Comparison of ENCODE assay signal across 8 cellular contexts in the genomic region with DNA sequence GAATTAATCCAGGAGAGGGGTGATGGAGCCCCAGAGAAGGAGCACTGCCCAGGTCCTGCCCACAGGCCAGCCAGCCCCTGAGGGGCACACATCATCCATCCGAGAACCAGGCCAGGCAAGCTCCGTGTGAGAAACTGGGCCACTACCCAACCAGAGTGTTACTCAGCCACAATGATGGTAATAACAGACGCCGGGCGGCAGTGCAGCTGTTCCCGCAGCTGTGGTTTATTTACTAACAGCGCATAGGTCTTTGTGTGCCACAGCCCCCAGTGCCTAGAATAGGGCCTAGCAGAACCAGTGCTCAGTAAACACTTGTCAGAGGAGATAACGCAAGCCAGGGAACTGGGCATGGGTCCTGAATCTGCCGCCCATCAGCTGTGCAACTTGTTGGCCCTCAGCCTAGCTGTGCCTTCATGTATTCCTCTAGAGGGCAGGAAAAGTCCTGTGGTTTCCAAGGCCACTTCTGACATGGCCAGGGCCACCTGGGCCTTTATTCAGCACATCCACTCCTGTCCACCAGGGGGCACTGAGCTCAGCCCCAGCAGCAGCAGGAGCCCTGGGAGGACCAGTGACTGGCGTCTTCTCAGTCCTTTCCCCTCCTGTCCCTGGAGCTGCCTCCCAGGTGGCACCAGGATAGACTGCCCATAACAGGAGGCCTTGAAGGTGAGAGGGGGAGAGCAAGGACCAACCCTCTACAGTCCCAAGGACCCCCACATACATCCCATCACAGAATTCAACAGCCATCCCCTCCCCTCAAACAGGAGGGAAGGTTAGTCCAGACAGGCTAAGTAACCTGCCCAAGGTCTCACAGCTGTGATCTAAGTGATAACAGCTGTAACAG. TPM values are rescaled to one million over a fixed set of nuclear protein-coding genes. Genes with fewer than 3 reads are reported as not detected.
A peak's percentile ranks its signal among the peaks of the same experiment; 100 is the strongest.
DNase-seq lines count a peak whose midpoint lies in the region; ATAC-seq and TF ChIP-seq lines count a peak whose summit lies in the region.

No MANE protein-coding gene starts in this region.

- H3K36me3 Mint-ChIP-seq in activated naive CD4-positive, alpha-beta T cell treated with anti-CD3 and anti-CD28 coated beads, Interleukin-2, amount 50 U/mL, for 24 hours = peaks cover 7% of the 10 kb centered on the region

- no peaks in the 10 kb centered on the region for H3K9me3 Mint-ChIP-seq in activated naive CD4-positive, alpha-beta T cell treated with anti-CD3 and anti-CD28 coated beads, Interleukin-2, amount 50 U/mL, for 24 hours

- H3K36me3 ChIP-seq in skeletal muscle satellite cell (ENCODE audit: insufficient read depth, low read length) = peaks cover 31% of the 10 kb centered on the region

- H3K4me3 ChIP-seq in skeletal muscle satellite cell (ENCODE audit: low read length) = no peak overlapping the region

- peaks cover 47% of the 10 kb centered on the region for H3K4me1 ChIP-seq in skeletal muscle satellite cell (ENCODE audit: control insufficient read depth, insufficient read depth, low read length)

- no peaks in the 10 kb centered on the region for H3K9me3 ChIP-seq in skeletal muscle satellite cell (replicated peaks; ENCODE audit: low read length)

- peak overlapping the region; percentile 100 for H3K4me2 ChIP-seq in skeletal muscle satellite cell (ENCODE audit: low read length)

- peak; percentile 91 for DNase-seq in DMS53 (lab: John Stamatoyannopoulos, UW)
- DNase-seq in LHCN-M2 (ENCODE audit: low read depth) = peak; percentile 93
- peak; percentile 92 for DNase-seq in cardiac septum (ENCODE audit: low spot score)
- no peak for DNase-seq in NCI-H2107 treated with DMSO at 0.1 percent for 48 hours (lab: John Stamatoyannopoulos, UW; ENCODE audit: unreplicated experiment)

- no peaks in the 10 kb centered on the region for H3K27me3 Mint-ChIP-seq in activated naive CD4-positive, alpha-beta T cell treated with anti-CD3 and anti-CD28 coated beads, Interleukin-2, amount 50 U/mL, for 24 hours

- peak; percentile 48 for ATAC-seq in SK-N-SH treated with all-trans-retinoic acid at 6 μM for 48 hours
- ATAC-seq in HG02759 (IDR thresholded peaks at IDR 0.05; ENCODE audit: unreplicated experiment) = no peak

- peaks cover 48% of the 10 kb centered on the region for H3K4me1 Mint-ChIP-seq in activated naive CD4-positive, alpha-beta T cell treated with anti-CD3 and anti-CD28 coated beads, Interleukin-2, amount 50 U/mL, for 24 hours

- no peaks in the 10 kb centered on the region for H3K27me3 ChIP-seq in skeletal muscle satellite cell (ENCODE audit: control insufficient read depth, insufficient read depth, low read length)

- peak overlapping the region; percentile 62 for H3K27ac Mint-ChIP-seq in activated naive CD4-positive, alpha-beta T cell treated with anti-CD3 and anti-CD28 coated beads, Interleukin-2, amount 50 U/mL, for 24 hours

- peak overlapping the region; percentile 12 for H3K9ac ChIP-seq in skeletal muscle satellite cell (ENCODE audit: low read depth, low read length)

- peak overlapping the region; percentile 59 for H3K4me3 Mint-ChIP-seq in activated naive CD4-positive, alpha-beta T cell treated with anti-CD3 and anti-CD28 coated beads, Interleukin-2, amount 50 U/mL, for 24 hours

- intact Hi-C loops in cardiac septum (cut with DNase I) = loop anchor here (10.0 kb wide), 1 partner anchor 145 kb away; no protein-coding TSS in a partner anchor

TF ChIP-seq in SK-N-SH treated with all-trans-retinoic acid at 6 μM for 48 hours, 23 proteins besides CTCF, POLR2A, EP300 and RAD21:
- TF ChIP-seq GLIS3 (CRISPR knock-in tag; IDR thresholded peaks at IDR 0.05) (no peak), POU6F1 (CRISPR knock-in tag; IDR thresholded peaks at IDR 0.05; ENCODE audit: borderline replicate concordance, low read depth) (no peak), ZC3H10 (CRISPR knock-in tag; IDR thresholded peaks at IDR 0.05) (no peak), TSHZ2 (CRISPR knock-in tag; IDR thresholded peaks at IDR 0.05) (no peak), ZNF8 (CRISPR knock-in tag; IDR thresholded peaks at IDR 0.05) (no peak), ZFP30 (CRISPR knock-in tag; IDR thresholded peaks at IDR 0.05) (no peak)

RNA-seq across cellular contexts. Expression of gene MXD3, which starts 2.1 kb away (rescaled TPM):
- total RNA-seq in LHCN-M2 (2014; rRNA removed) (43.1 and 87.9 TPM in 2 replicates), cardiac septum (1.9 TPM)
- 15.9 TPM for polyA plus RNA-seq in LHCN-M2 (2012)
- total RNA-seq in skeletal muscle satellite cell (2012; rRNA removed) = 2.3 and 3.5 TPM in 2 replicates

RNA-seq across cellular contexts. Expression of gene PRELID1, which starts 6.0 kb away (rescaled TPM):
- total RNA-seq in LHCN-M2 (2014; rRNA removed) = 245 and 247 TPM in 2 replicates
- polyA plus RNA-seq in LHCN-M2 (2012) = 239 TPM
- 49.8 TPM for total RNA-seq in cardiac septum
- total RNA-seq in skeletal muscle satellite cell (2012; rRNA removed) = 135 and 214 TPM in 2 replicates

RNA-seq across cellular contexts. Expression of gene RAB24, which starts 6.1 kb away (rescaled TPM):
- total RNA-seq in LHCN-M2 (2014; rRNA removed) (25.3 and 32.4 TPM in 2 replicates), cardiac septum (19.0 TPM)
- polyA plus RNA-seq in LHCN-M2 (2012) = 30.5 TPM
- total RNA-seq in skeletal muscle satellite cell (2012; rRNA removed) = 9.6 TPM in 2 replicates

RNA-seq across cellular contexts. Expression of gene LMAN2, which starts 41.9 kb away (rescaled TPM):
- total RNA-seq in LHCN-M2 (2014; rRNA removed) = 258 and 369 TPM in 2 replicates
- polyA plus RNA-seq in LHCN-M2 (2012) = 216 TPM
- total RNA-seq in cardiac septum = 67.5 TPM
- 285 and 302 TPM in 2 replicates for total RNA-seq in skeletal muscle satellite cell (2012; rRNA removed)

RNA-seq across cellular contexts. Expression of gene RGS14, which starts 48.2 kb away (rescaled TPM):
- total RNA-seq in LHCN-M2 (2014; rRNA removed) (0.23 and 0.51 TPM in 2 replicates), cardiac septum (4.3 TPM)
- 0.43 TPM for polyA plus RNA-seq in LHCN-M2 (2012)
- 4.6 and 7.2 TPM in 2 replicates for total RNA-seq in skeletal muscle satellite cell (2012; rRNA removed)

Comparison
In these comparisons a context has a peak if more than half of its experiments do, and no peak if none do; other contexts are left out.
1. RNA of gene MXD3, which starts 2.1 kb away (total RNA-seq): 43.1 to 87.9 TPM in LHCN-M2; 1.9 TPM in cardiac septum (single experiment); every median in the first group is over 10 times any median in the second.